28 cellular contexts compared by ENCODE assay signal in the genomic region with DNA sequence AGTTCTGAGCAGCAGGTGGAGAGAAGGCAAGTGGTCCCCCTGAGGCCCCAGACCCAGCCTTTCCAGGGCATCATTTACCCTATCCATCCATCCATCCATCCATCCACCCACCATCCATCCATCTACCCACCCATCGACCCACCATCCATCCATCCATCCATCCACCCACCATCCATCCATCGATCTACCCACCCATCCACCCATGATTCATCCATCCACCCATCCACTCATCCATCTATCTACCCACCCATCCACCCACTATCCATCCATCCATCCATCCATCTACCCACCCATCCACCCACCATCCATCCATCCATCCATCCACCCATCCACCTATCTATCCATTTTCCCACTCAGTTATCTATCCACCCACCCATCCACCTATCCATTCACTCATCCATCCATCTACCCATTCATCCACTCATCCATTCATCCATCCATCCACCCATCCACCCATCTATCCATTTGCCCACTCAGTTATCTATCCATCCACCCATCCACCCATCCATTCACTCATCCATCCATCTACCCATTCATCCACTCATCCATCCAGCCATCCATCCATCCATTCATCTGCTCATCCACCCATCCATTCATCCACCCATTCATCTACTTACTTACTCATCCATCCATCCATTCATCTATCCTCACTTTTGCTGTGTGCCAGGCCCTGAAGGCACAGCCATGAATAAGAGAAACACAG.
"Had no signal": no experiment of that assay in that cellular context is flagged by ENCODE, and none has a peak within 500 bp of the region (broad histone marks: within the 10 kb centered on the region; RNA-seq: fewer than 3 reads in every experiment).

No MANE protein-coding gene starts in this region.

- H3K9me3 ChIP-seq: ascending aorta, breast epithelium had no signal

- H3K27me3 ChIP-seq: ascending aorta, breast epithelium had no signal

- H3K4me1 Mint-ChIP-seq: activated CD4-positive, alpha-beta T cell treated with anti-CD3 and anti-CD28 coated beads for 36 hours; activated CD4-positive, alpha-beta T cell treated with anti-CD3 and anti-CD28 coated beads, Interleukin-2, amount 10 ng/mL, durations not matched to agents 7 days and 5 days; activated naive CD4-positive, alpha-beta T cell treated with anti-CD3 and anti-CD28 coated beads, Interleukin-2, amount 50 U/mL, for 24 hours; activated naive CD8-positive, alpha-beta T cell treated with anti-CD3 and anti-CD28 coated beads, Interleukin-2, amount 10 ng/mL, durations not matched to agents 7 days and 5 days had no signal

- H3K27ac Mint-ChIP-seq: activated CD4-positive, alpha-beta T cell treated with anti-CD3 and anti-CD28 coated beads for 36 hours; activated CD4-positive, alpha-beta T cell treated with anti-CD3 and anti-CD28 coated beads, Interleukin-2, amount 10 ng/mL, durations not matched to agents 7 days and 5 days; activated CD8-positive, alpha-beta T cell treated with anti-CD3 and anti-CD28 coated beads, Interleukin-2, amount 10 ng/mL, durations not matched to agents 7 days and 5 days; activated naive CD4-positive, alpha-beta T cell treated with anti-CD3 and anti-CD28 coated beads, Interleukin-2, amount 50 U/mL, for 24 hours; activated T-cell treated with anti-CD3 and anti-CD28 coated beads, Interleukin-2, amount 50 U/mL, for 24 hours; activated T-helper 2 cell treated with anti-CD3 and anti-CD28 coated beads, Interferon-gamma antibody, Interleukin-2, Interleukin-4, amounts not matched to agents 10 μg/mL and 5 μg/mL and 100 μg/mL, durations not matched to agents 14 hours and 24 hours and 36 hours; WTC11 had no signal

- DNase-seq: activated CD4-positive, alpha-beta T cell treated with anti-CD3 and anti-CD28 coated beads for 36 hours; activated CD4-positive, alpha-beta T cell treated with anti-CD3 and anti-CD28 coated beads, Interleukin-2, amount 10 ng/mL, durations not matched to agents 7 days and 5 days; activated CD4-positive, alpha-beta T cell treated with anti-CD3 and anti-CD28 coated beads, Interleukin-2, amount 50 U/mL, for 48 hours; activated CD8-positive, alpha-beta T cell treated with anti-CD3 and anti-CD28 coated beads, Interleukin-2, amount 10 ng/mL, durations not matched to agents 7 days and 5 days; activated gamma-delta T cell; activated naive CD4-positive, alpha-beta T cell treated with Interleukin-2 at 50 U/mL for 16 hours; activated naive CD8-positive, alpha-beta T cell treated with anti-CD3 and anti-CD28 coated beads, Interleukin-2, amount 10 ng/mL, durations not matched to agents 7 days and 5 days; activated T-cell treated with anti-CD3 and anti-CD28 coated beads, Interleukin-2, amount 50 U/mL, for 24 hours; amygdala; caudate nucleus; NCI-H146; NCI-H2029 treated with DMSO at 0.1 percent for 48 hours; NCI-H2107; NCI-H2171; NCI-H510A; NCI-H526; NCI-H748 treated with DMSO at 0.1 percent for 48 hours; NK-92 treated with Interleukin-12 subunit alpha and Interleukin-12 subunit beta, amount 100 ng/mL, for 24 hours; OCI-M1; Right ventricle myocardium superior; T1000 had no signal

- H3K4me3 ChIP-seq: ascending aorta, breast epithelium had no signal

- H3K36me3 ChIP-seq: ascending aorta, breast epithelium had no signal

- H3K4me3 Mint-ChIP-seq: activated CD4-positive, alpha-beta T cell treated with anti-CD3 and anti-CD28 coated beads for 36 hours; activated CD4-positive, alpha-beta T cell treated with anti-CD3 and anti-CD28 coated beads, Interleukin-2, amount 10 ng/mL, durations not matched to agents 7 days and 5 days; activated CD8-positive, alpha-beta T cell treated with anti-CD3 and anti-CD28 coated beads, Interleukin-2, amount 10 ng/mL, durations not matched to agents 7 days and 5 days; activated naive CD4-positive, alpha-beta T cell treated with anti-CD3 and anti-CD28 coated beads, Interleukin-2, amount 50 U/mL, for 24 hours; activated naive CD8-positive, alpha-beta T cell treated with anti-CD3 and anti-CD28 coated beads, Interleukin-2, amount 10 ng/mL, durations not matched to agents 7 days and 5 days; activated T-cell treated with anti-CD3 and anti-CD28 coated beads, Interleukin-2, amount 50 U/mL, for 24 hours; WTC11 had no signal

- H3K27ac ChIP-seq: ascending aorta had no signal

- H3K9me3 Mint-ChIP-seq: activated naive CD4-positive, alpha-beta T cell treated with anti-CD3 and anti-CD28 coated beads, Interleukin-2, amount 50 U/mL, for 24 hours; activated T-cell treated with anti-CD3 and anti-CD28 coated beads, Interleukin-2, amount 50 U/mL, for 24 hours had no signal

- H3K27me3 Mint-ChIP-seq: activated CD4-positive, alpha-beta T cell treated with anti-CD3 and anti-CD28 coated beads for 36 hours; activated CD4-positive, alpha-beta T cell treated with anti-CD3 and anti-CD28 coated beads, Interleukin-2, amount 10 ng/mL, durations not matched to agents 7 days and 5 days; activated naive CD4-positive, alpha-beta T cell treated with anti-CD3 and anti-CD28 coated beads, Interleukin-2, amount 50 U/mL, for 24 hours; activated naive CD8-positive, alpha-beta T cell treated with anti-CD3 and anti-CD28 coated beads, Interleukin-2, amount 10 ng/mL, durations not matched to agents 7 days and 5 days; activated T-cell treated with anti-CD3 and anti-CD28 coated beads, Interleukin-2, amount 50 U/mL, for 24 hours had no signal

- FAIRE-seq: TTC549 had no signal

- ATAC-seq: activated CD4-positive, alpha-beta T cell treated with anti-CD3 and anti-CD28 coated beads for 36 hours; activated CD4-positive, CD25-positive, alpha-beta regulatory T cell treated with anti-CD3 and anti-CD28 coated beads, Interleukin-2, amount 50 U/mL, for 24 hours; activated CD8-positive, alpha-beta T cell treated with anti-CD3 and anti-CD28 coated beads, Interleukin-2, amount 10 ng/mL, durations not matched to agents 7 days and 5 days; WTC11 had no signal
